ENCODE assay signal across 18 cellular contexts in genomic region chr3:150620002-150620689, GRCh38.
"Had no signal": no experiment of that assay in that cellular context is flagged by ENCODE, and none has a peak within 500 bp of the region (broad histone marks: within the 10 kb centered on the region; RNA-seq: fewer than 3 reads in every experiment).

No MANE protein-coding gene starts in this region.

- H3K27me3 ChIP-seq: esophagus squamous epithelium, left lung, pancreas, sigmoid colon, spleen, thyroid gland, uterus had no signal

- DNase-seq: activated B cell treated with CpG ODN at 0.5 μM for 24 hours; activated CD4-positive, alpha-beta T cell treated with anti-CD3 and anti-CD28 coated beads, Interleukin-2, amount 50 U/mL, for 4 hours; activated CD8-positive, alpha-beta memory T cell treated with anti-CD3 and anti-CD28 coated beads, Interleukin-2, amount 50 U/mL, for 48 hours; activated naive CD4-positive, alpha-beta T cell treated with anti-CD3 and anti-CD28 coated beads, Interleukin-2, amount 10 ng/mL, durations not matched to agents 7 days and 5 days; esophagus squamous epithelium; hippocampal formation; kidney; left lung; mammary epithelial cell; naive B cell; pancreas; sigmoid colon; spleen; thyroid gland; uterus had no signal

- H3K4me3 Mint-ChIP-seq: activated B cell treated with CpG ODN at 0.5 μM for 24 hours; activated naive CD4-positive, alpha-beta T cell treated with anti-CD3 and anti-CD28 coated beads, Interleukin-2, amount 10 ng/mL, durations not matched to agents 7 days and 5 days had no signal

- H3K27ac Mint-ChIP-seq: activated B cell treated with CpG ODN at 0.5 μM for 24 hours; activated naive CD4-positive, alpha-beta T cell treated with anti-CD3 and anti-CD28 coated beads, Interleukin-2, amount 10 ng/mL, durations not matched to agents 7 days and 5 days; activated T-helper 2 cell treated with anti-CD3 and anti-CD28 coated beads, Interferon-gamma antibody, Interleukin-2, Interleukin-4, amounts not matched to agents 10 μg/mL and 5 μg/mL and 100 μg/mL, durations not matched to agents 14 hours and 24 hours and 36 hours had no signal

- H3K36me3 ChIP-seq: thyroid gland, uterus had no signal

- H3K4me3 ChIP-seq: coronary artery, esophagus squamous epithelium, left lung, pancreas, sigmoid colon, spleen, thyroid gland, uterus had no signal

- H3K27ac ChIP-seq: coronary artery, esophagus squamous epithelium, left lung, pancreas, sigmoid colon, spleen, thyroid gland, uterus had no signal

- FAIRE-seq: endothelial cell of umbilical vein, kidney, pancreas had no signal

- H3K9me3 ChIP-seq: esophagus squamous epithelium, left lung, pancreas, sigmoid colon, spleen, thyroid gland, uterus had no signal

- H3K4me1 ChIP-seq: thyroid gland had no signal

- ATAC-seq: left lung, pancreas had no signal

- H3K27me3 Mint-ChIP-seq: activated B cell treated with CpG ODN at 0.5 μM for 24 hours; activated naive CD4-positive, alpha-beta T cell treated with anti-CD3 and anti-CD28 coated beads, Interleukin-2, amount 10 ng/mL, durations not matched to agents 7 days and 5 days; naive B cell had no signal

- H3K9me3 Mint-ChIP-seq: activated B cell treated with CpG ODN at 0.5 μM for 24 hours; activated naive CD4-positive, alpha-beta T cell treated with anti-CD3 and anti-CD28 coated beads, Interleukin-2, amount 10 ng/mL, durations not matched to agents 7 days and 5 days; activated T-helper 2 cell treated with anti-CD3 and anti-CD28 coated beads, Interferon-gamma antibody, Interleukin-2, Interleukin-4, amounts not matched to agents 10 μg/mL and 5 μg/mL and 100 μg/mL, durations not matched to agents 14 hours and 24 hours and 36 hours; naive B cell had no signal
